24 cellular contexts compared by ENCODE assay signal in genomic region chr2:11889101-11889850, GRCh38.
"Had no signal": no experiment of that assay in that cellular context is flagged by ENCODE, and none has a peak within 500 bp of the region (broad histone marks: within the 10 kb centered on the region; RNA-seq: fewer than 3 reads in every experiment).

No MANE protein-coding gene starts in this region.

- H3K4me3 ChIP-seq: dorsolateral prefrontal cortex, gastrocnemius medialis, heart left ventricle, hepatocyte, mucosa of descending colon, spleen, thoracic aorta, tibial nerve, upper lobe of left lung had no signal

- H3K79me2 ChIP-seq: hepatocyte, parathyroid adenoma had no signal

- H3K36me3 ChIP-seq: gastrocnemius medialis, heart left ventricle, neutrophil, spleen, thoracic aorta, tibial nerve, upper lobe of left lung had no signal

- H3K4me2 ChIP-seq: hepatocyte had no signal

- H3K9me3 ChIP-seq: neutrophil had no signal

- H2AFZ ChIP-seq: hepatocyte, parathyroid adenoma had no signal

- H3K27me3 ChIP-seq: gastrocnemius medialis, heart left ventricle, hepatocyte, neutrophil, spleen, tibial nerve, upper lobe of left lung had no signal

- ATAC-seq: esophagus mucosa; gastrocnemius medialis; heart left ventricle; left lobe of liver; mucosa of descending colon; natural killer cell treated with Interleukin-12 subunit alpha and Interleukin-12 subunit beta and Interleukin-15 and Interleukin-18, amount 100 ng/mL, for 72 hours; sciatic nerve; stimulated activated naive B cell treated with anti-CD40 and anti-IgM and Interleukin-4, amounts not matched to agents 10 μg/mL and 1 μg/mL and 100 μg/mL, for 72 hours had no signal

- H3K4me1 ChIP-seq: gastrocnemius medialis, heart left ventricle, parathyroid adenoma, tibial nerve, upper lobe of left lung had no signal

- DNase-seq: dorsolateral prefrontal cortex; effector CD4-positive, alpha-beta T cell; gastrocnemius medialis; heart left ventricle; kidney; mesenchymal stem cell; mucosa of descending colon; naive B cell; spleen; stimulated activated CD4-positive, alpha-beta T cell treated with anti-CD3 and anti-CD28 coated beads, Interleukin-2, amount 100 ng/mL, for 48 hours; stimulated activated naive B cell treated with anti-CD40 and anti-IgM and Interleukin-4, amounts not matched to agents 10 μg/mL and 1 μg/mL and 100 μg/mL, for 72 hours; upper lobe of left lung had no signal

- H3K9ac ChIP-seq: parathyroid adenoma had no signal

- FAIRE-seq: colon, urothelium cell line had no signal

- H3K27ac ChIP-seq: dorsolateral prefrontal cortex, epithelial cell of prostate, gastrocnemius medialis, heart left ventricle, hepatocyte, neutrophil, parathyroid adenoma, spleen, thoracic aorta, tibial nerve, upper lobe of left lung had no signal
